ENCODE assay signal across 18 cellular contexts in genomic region chr19:45975296-45975695, GRCh38. TPM values are rescaled to one million over a fixed set of nuclear protein-coding genes. Genes with fewer than 3 reads are reported as not detected.
"Had no signal": no experiment of that assay in that cellular context is flagged by ENCODE, and none has a peak within 500 bp of the region (broad histone marks: within the 10 kb centered on the region; RNA-seq: fewer than 3 reads in every experiment).

No MANE protein-coding gene starts in this region.

- H3K4me1 ChIP-seq: thyroid gland had no signal

- H3K9me3 ChIP-seq: esophagus muscularis mucosa, left lung, thyroid gland had no signal

- H3K27ac ChIP-seq: esophagus muscularis mucosa, left lung, thyroid gland had no signal

- H3K36me3 ChIP-seq: esophagus muscularis mucosa, left lung, thyroid gland had no signal

- DNase-seq: activated CD4-positive, alpha-beta T cell treated with anti-CD3 and anti-CD28 coated beads, Interleukin-2, amount 50 U/mL, for 1 hour; activated naive CD4-positive, alpha-beta T cell treated with anti-CD3 and anti-CD28 coated beads for 36 hours; activated naive CD8-positive, alpha-beta T cell treated with anti-CD3 and anti-CD28 coated beads, Interleukin-2, amount 50 U/mL, for 24 hours; activated T-cell treated with anti-CD3 and anti-CD28 coated beads for 4 hours; hippocampal formation; naive B cell; thyroid gland had no signal

- H3K4me3 ChIP-seq: esophagus muscularis mucosa, left lung, thyroid gland had no signal

- ATAC-seq: activated CD4-positive, CD25-positive, alpha-beta regulatory T cell treated with anti-CD3 and anti-CD28 coated beads, Interleukin-2, amount 50 U/mL, for 24 hours; activated naive CD8-positive, alpha-beta T cell treated with anti-CD3 and anti-CD28 coated beads, Interleukin-2, amount 50 U/mL, for 24 hours; activated T-helper 17 cell treated with anti-CD3 and anti-CD28 coated beads, Interleukin-2, amount 50 U/mL, for 72 hours; left lung; stimulated activated memory B cell treated with anti-CD40 and anti-IgM and Interleukin-4, amounts not matched to agents 10 μg/mL and 1 μg/mL and 100 μg/mL, for 72 hours had no signal

- FAIRE-seq: astrocyte, keratinocyte had no signal

RNA-seq across cellular contexts. Expression of gene NOVA2, which starts 1.6 kb away (rescaled TPM):
- total RNA-seq: activated naive CD4-positive, alpha-beta T cell treated with anti-CD3 and anti-CD28 coated beads for 36 hours had no signal
- polyA plus RNA-seq: keratinocyte had no signal

RNA-seq across cellular contexts. Expression of gene PGLYRP1, which starts 47.6 kb away (rescaled TPM):
- total RNA-seq: activated naive CD4-positive, alpha-beta T cell treated with anti-CD3 and anti-CD28 coated beads for 36 hours; activated T-helper 17 cell treated with anti-CD3 and anti-CD28 coated beads, Interleukin-2, amount 50 U/mL, for 72 hours; astrocyte; glomerular endothelial cell; mononuclear cell; renal cortical epithelial cell; urinary bladder had no signal
- polyA plus RNA-seq: keratinocyte had no signal
